8 cellular contexts compared by ENCODE assay signal in the genomic region with DNA sequence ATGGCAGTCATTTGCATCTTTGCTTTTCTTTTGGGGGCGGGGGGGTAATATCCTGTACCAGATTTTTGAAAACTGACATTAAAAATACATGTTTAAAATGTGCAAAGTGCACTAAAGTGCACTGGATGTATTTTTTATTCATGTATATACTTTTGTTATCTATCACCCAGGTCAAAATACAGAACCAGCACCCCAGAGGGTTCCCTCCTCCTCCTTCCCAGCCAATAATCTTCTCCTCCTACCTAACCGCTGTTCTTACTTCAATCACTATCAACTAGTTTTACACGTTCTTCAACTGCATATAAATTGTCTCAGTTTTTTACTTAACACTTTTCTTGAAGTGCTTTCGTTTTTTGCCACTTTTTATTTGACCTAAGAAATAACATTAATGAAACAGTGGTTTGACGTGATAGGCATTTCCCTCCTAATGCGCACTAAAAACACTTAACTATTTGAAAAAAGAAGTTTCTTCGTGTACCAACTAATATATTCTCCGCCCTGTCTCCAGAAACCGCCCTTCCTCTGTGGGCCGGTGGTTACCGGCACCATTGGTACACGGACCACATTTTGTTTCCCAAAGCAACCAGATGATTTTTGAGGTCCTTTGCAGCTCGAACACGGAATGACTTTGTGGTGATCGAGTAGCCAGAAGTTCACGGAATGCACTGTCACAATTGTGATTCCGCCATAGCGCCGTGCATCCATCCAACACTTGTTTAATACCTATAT. TPM values are rescaled to one million over a fixed set of nuclear protein-coding genes. Genes with fewer than 3 reads are reported as not detected.
DNase-seq lines count a peak whose midpoint lies in the region; ATAC-seq and TF ChIP-seq lines count a peak whose summit lies in the region.

No MANE protein-coding gene starts in this region.

- in situ Hi-C loops in GM13976 (cut with MboI; ENCODE audit: low sequenced_read_pairs, unreplicated experiment): no loop called here

- H3K9me3 ChIP-seq in right lobe of liver: no peaks in the 10 kb centered on the region

- no peaks in the 10 kb centered on the region for H3K27me3 ChIP-seq in right lobe of liver

- no peak for TF ChIP-seq POLR2A in right lobe of liver (IDR thresholded peaks at IDR 0.05)

- DNase-seq in GM10266 (ENCODE audit: extremely low spot score): peak; percentile 8
- peak; percentile 46 for DNase-seq in RPMI7951 (ENCODE audit: low read depth)
- peak; percentile 45 for DNase-seq in astrocyte of the hippocampus (ENCODE audit: low read depth, low spot score)
- no peak for DNase-seq in right lobe of liver
- DNase-seq in stimulated activated CD8-positive, alpha-beta memory T cell treated with anti-CD3 and anti-CD28 coated beads, Interleukin-4, amount 100 ng/mL, for 48 hours: peak; percentile 68
- no peak for DNase-seq in GM13976 (ENCODE audit: low spot score)

- 3% methylated on average over 19 of the region's 19 CpGs for WGBS in right lobe of liver (ENCODE audit: insufficient coverage, low coverage, low lambda C conversion rate, missing lambda C conversion rate)

- TF ChIP-seq CTCF in GM10266 (IDR thresholded peaks at IDR 0.05; ENCODE audit: control insufficient read depth, insufficient read depth, low read depth, missing control alignments): no peak
- no peak for TF ChIP-seq CTCF in right lobe of liver (IDR thresholded peaks at IDR 0.05)
- TF ChIP-seq CTCF in GM13976 (IDR thresholded peaks at IDR 0.05; ENCODE audit: borderline replicate concordance, control extremely low read depth, extremely low read depth, insufficient read depth, missing control alignments): no peak

- peaks cover 0 to 7% (median 0%) of the 10 kb centered on the region in 4 donors for H3K4me1 ChIP-seq in right lobe of liver

- no peaks in the 10 kb centered on the region for H3K36me3 ChIP-seq in right lobe of liver

- intact Hi-C loops in right lobe of liver (cut with DNase I): no loop called here

- H3K27ac ChIP-seq in right lobe of liver: peak overlapping the region in 2 of 3 donors; percentile 58

- ATAC-seq in right lobe of liver (peak in 1 of 4 donors; percentile 14), GM21825 (IDR thresholded peaks at IDR 0.05; ENCODE audit: unreplicated experiment) (no peak), HG03520 (IDR thresholded peaks at IDR 0.05; ENCODE audit: unreplicated experiment) (no peak)

- H3K4me3 ChIP-seq in right lobe of liver: peak overlapping the region; percentile 52 to 90 (median 80)

RNA-seq across cellular contexts. Expression of a gene that starts 0.8 kb away (rescaled TPM):
- total RNA-seq in RPMI7951 (2014; rRNA removed; shearing (Covaris generic)): 27.3 and 28.5 TPM in 2 replicates
- 10 to 100 TPM; 50.1 to 73.1 (median 63.9) TPM for total RNA-seq in right lobe of liver

Comparison
In these comparisons a context has a peak if more than half of its experiments do, and no peak if none do; other contexts are left out.
1. DNase-seq: peak in GM10266 (single experiment), RPMI7951 (single experiment), astrocyte of the hippocampus (single experiment) and stimulated activated CD8-positive, alpha-beta memory T cell treated with anti-CD3 and anti-CD28 coated beads, Interleukin-4, amount 100 ng/mL, for 48 hours (single experiment); none in right lobe of liver (0 of 3) and GM13976 (single experiment).